ENCODE assay signal across 8 cellular contexts in genomic region chr1:184051485-184052193, GRCh38. TPM values are rescaled to one million over a fixed set of nuclear protein-coding genes. Genes with fewer than 3 reads are reported as not detected.
DNase-seq lines count a peak whose midpoint lies in the region; ATAC-seq and TF ChIP-seq lines count a peak whose summit lies in the region.

Gene TSEN15 (plus strand): TSS chr1:184051730. CDS start chr1:184051756, 26 bp downstream.

- H3K9me3 Mint-ChIP-seq in endothelial cell (ENCODE audit: unreplicated experiment), result no peaks in the 10 kb centered on the region

- H3K36me3 ChIP-seq in NT2/D1 (ENCODE audit: insufficient read depth, insufficient read length, low read length) (peaks cover 26% of the 10 kb centered on the region), mucosa of descending colon (ENCODE audit: low read depth) (no peaks in the 10 kb centered on the region)

- H3K4me1 ChIP-seq in NT2/D1 (ENCODE audit: insufficient read depth, insufficient read length) (no peaks in the 10 kb centered on the region), mucosa of descending colon (ENCODE audit: low read depth) (peaks cover 6% of the 10 kb centered on the region)

- peaks cover 14% of the 10 kb centered on the region for H3K4me1 Mint-ChIP-seq in endothelial cell (ENCODE audit: unreplicated experiment)

- H3K9me3 ChIP-seq in NT2/D1 (ENCODE audit: insufficient read depth, low read length) (peaks cover 17% of the 10 kb centered on the region; the same call in 1 of the 2 replicates), mucosa of descending colon (no peaks in the 10 kb centered on the region)

- intact Hi-C loops in mucosa of descending colon (cut with DNase I, micrococcal nuclease), result no loop called here

- peak; percentile 98 for ATAC-seq in GM19463 (IDR thresholded peaks at IDR 0.05; ENCODE audit: unreplicated experiment)
- ATAC-seq in mucosa of descending colon, result peak; percentile 100

- peak within 1 kb of the TSS; percentile 83 for H3K27ac Mint-ChIP-seq in endothelial cell (ENCODE audit: unreplicated experiment)

- TF ChIP-seq CTCF in endothelial cell (IDR thresholded peaks at IDR 0.05; ENCODE audit: unreplicated experiment) (no peak), mucosa of descending colon (IDR thresholded peaks at IDR 0.05) (no peak)

- peak within 1 kb of the TSS; percentile 97 for H3K4me3 Mint-ChIP-seq in endothelial cell (ENCODE audit: unreplicated experiment)

- H3K9ac ChIP-seq in NT2/D1 (ENCODE audit: insufficient read length, low read depth), result peak within 1 kb of the TSS; percentile 95

- DNase-seq in COLO668 (lab: John Stamatoyannopoulos, UW; ENCODE audit: unreplicated experiment) (peak; percentile 93), HPDE6-E6E7 (ENCODE audit: extremely low spot score) (peak; percentile 82), NT2/D1 (ENCODE audit: low read depth, low spot score) (peak; percentile 61), endothelial cell (ENCODE audit: low spot score) (peak; percentile 75), mucosa of descending colon (peak; percentile 78 to 85 (median 85))
- peak; percentile 23 for DNase-seq in activated CD8-positive, alpha-beta memory T cell treated with anti-CD3 and anti-CD28 coated beads, Interleukin-2, amount 50 U/mL, for 1 hour (ENCODE audit: extremely low read depth)
- peak; percentile 84 for DNase-seq in stimulated activated CD8-positive, alpha-beta memory T cell treated with anti-CD3 and anti-CD28 coated beads, Interleukin-4, amount 100 ng/mL, for 48 hours

- H3K27me3 Mint-ChIP-seq in endothelial cell (ENCODE audit: unreplicated experiment), result peaks cover 1% of the 10 kb centered on the region

- peak within 1 kb of the TSS; percentile 88 for H3K4me3 ChIP-seq in NT2/D1 (ENCODE audit: insufficient read length, low read depth)
- peak within 1 kb of the TSS; percentile 91 for H3K4me3 ChIP-seq in mucosa of descending colon

- H3K27me3 ChIP-seq in NT2/D1 (ENCODE audit: insufficient read depth, insufficient read length), result no peaks in the 10 kb centered on the region

- peaks cover 5% of the 10 kb centered on the region for H3K36me3 Mint-ChIP-seq in endothelial cell (ENCODE audit: low read depth, unreplicated experiment)

RNA-seq across cellular contexts. Expression of gene TSEN15, which starts in this region (rescaled TPM):
- 19.6 TPM for total RNA-seq in endothelial cell (ENCODE audit: unreplicated experiment)
- 10 to 100 TPM in 2 of 3 donors, 1 to 10 TPM in 1; 6.7 to 21.2 (median 13.5) TPM for total RNA-seq in mucosa of descending colon

Comparison
In these comparisons a context has a peak if more than half of its experiments do, and no peak if none do; other contexts are left out.
1. Peak in every context shown above with its lines: DNase-seq, ATAC-seq and H3K4me3 ChIP-seq.
2. DNase-seq: peak in every context shown above with its lines; median percentile 93 in COLO668; 85 in mucosa of descending colon; 84 in stimulated activated CD8-positive, alpha-beta memory T cell treated with anti-CD3 and anti-CD28 coated beads, Interleukin-4, amount 100 ng/mL, for 48 hours; 82 in HPDE6-E6E7; 75 in endothelial cell; 61 in NT2/D1; 23 in activated CD8-positive, alpha-beta memory T cell treated with anti-CD3 and anti-CD28 coated beads, Interleukin-2, amount 50 U/mL, for 1 hour.